8 cellular contexts compared by ENCODE assay signal in genomic region chr20:33444797-33445560, GRCh38. TPM values are rescaled to one million over a fixed set of nuclear protein-coding genes. Genes with fewer than 3 reads are reported as not detected.
DNase-seq lines count a peak whose midpoint lies in the region; ATAC-seq and TF ChIP-seq lines count a peak whose summit lies in the region.

No MANE protein-coding gene starts in this region.

- peak overlapping the region; percentile 85 for H3K4me3 Mint-ChIP-seq in activated T-cell treated with anti-CD3 and anti-CD28 coated beads, Interleukin-2, amount 50 U/mL, for 24 hours
- H3K4me3 Mint-ChIP-seq in stimulated activated naive B cell treated with anti-CD40 and anti-IgM and Interleukin-4, amounts not matched to agents 10 μg/mL and 1 μg/mL and 100 μg/mL, for 72 hours: peak overlapping the region; percentile 93 to 96

- H3K27ac ChIP-seq in BLaER1 (peak overlapping the region; percentile 35; the same call in 1 of the 2 replicates), IMR-90 (ENCODE audit: insufficient read depth, low read length) (no peak overlapping the region), left ventricle myocardium inferior (replicated peaks) (peak overlapping the region; percentile 91)

- WGBS in IMR-90 (ENCODE audit: extremely low coverage in 2 of 2, insufficient read length in 1 of 2), 2 experiments: no CpG with 5 or more reads among the region's 4 CpGs

- in situ Hi-C loops in IMR-90 (cut with MboI; ENCODE audit: low sequenced_read_pairs): no loop called here

- no peak overlapping the region; the same call in 1 of the 2 replicates for H3K23ac ChIP-seq in IMR-90 (ENCODE audit: low read depth, low read length)

- POLR2A ChIA-PET in IMR-90 (lab: Charles Lee; ENCODE audit: unreplicated experiment): interaction anchor here (0.7 kb wide), 1 partner anchor 173 kb away, joined by 14 read pairs; no protein-coding TSS in a partner anchor

- dilution Hi-C loops in IMR-90 (cut with HindIII; ENCODE audit: low sequenced_read_pairs, unreplicated experiment): no loop called here

- H2AK5ac ChIP-seq in IMR-90 (ENCODE audit: low read depth, low read length): no peak overlapping the region

- CTCF ChIA-PET in IMR-90 (lab: Yijun Ruan, JAX): interaction anchor here (0.6 to 1.0 kb wide), 2 partner anchors 12 to 706 kb away, joined by 3 to 7 read pairs; no protein-coding TSS in a partner anchor

- no peak overlapping the region for H4K91ac ChIP-seq in IMR-90 (ENCODE audit: insufficient read depth, low read depth, low read length)

- no peaks in the 10 kb centered on the region for H3K27me3 Mint-ChIP-seq in activated T-cell treated with anti-CD3 and anti-CD28 coated beads, Interleukin-2, amount 50 U/mL, for 24 hours
- no peaks in the 10 kb centered on the region for H3K27me3 Mint-ChIP-seq in stimulated activated naive B cell treated with anti-CD40 and anti-IgM and Interleukin-4, amounts not matched to agents 10 μg/mL and 1 μg/mL and 100 μg/mL, for 72 hours

- H3K4ac ChIP-seq in IMR-90 (ENCODE audit: low read depth, low read length): no peak overlapping the region

- H3K27me3 ChIP-seq in BLaER1: no peaks in the 10 kb centered on the region
- no peaks in the 10 kb centered on the region for H3K27me3 ChIP-seq in IMR-90 (ENCODE audit: control insufficient read depth, insufficient read depth, low read length)
- H3K27me3 ChIP-seq in left ventricle myocardium inferior (ENCODE audit: low read depth): no peaks in the 10 kb centered on the region

- peaks cover 18% of the 10 kb centered on the region for H3K4me1 Mint-ChIP-seq in activated T-cell treated with anti-CD3 and anti-CD28 coated beads, Interleukin-2, amount 50 U/mL, for 24 hours (ENCODE audit: low read depth)
- peaks cover 26 to 30% of the 10 kb centered on the region in 2 donors for H3K4me1 Mint-ChIP-seq in stimulated activated naive B cell treated with anti-CD40 and anti-IgM and Interleukin-4, amounts not matched to agents 10 μg/mL and 1 μg/mL and 100 μg/mL, for 72 hours

- peak; percentile 9; the same call in 1 of the 2 replicates for TF ChIP-seq CTCF in IMR-90 (conservative IDR thresholded peaks at IDR 0.05; ENCODE audit: low read depth, low read length)
- peak; percentile 61 for TF ChIP-seq CTCF in left ventricle myocardium inferior (IDR thresholded peaks at IDR 0.05; ENCODE audit: borderline replicate concordance)

- no peaks in the 10 kb centered on the region for H4K20me1 ChIP-seq in BLaER1
- H4K20me1 ChIP-seq in IMR-90 (ENCODE audit: insufficient read depth, low read length): 0 out of 2 replicates have a peak, but pooled peaks cover 3% of the 10 kb centered on the region

- peak overlapping the region; percentile 40; the same call in 1 of the 2 replicates for H3K9ac ChIP-seq in BLaER1
- H3K9ac ChIP-seq in IMR-90 (ENCODE audit: low read depth, low read length): no peak overlapping the region

- peak overlapping the region; percentile 89 for H3K4me3 ChIP-seq in BLaER1
- H3K4me3 ChIP-seq in IMR-90 (ENCODE audit: insufficient read depth, low read depth, low read length): peak overlapping the region; percentile 93; the same call in 1 of the 2 replicates
- H3K4me3 ChIP-seq in left ventricle myocardium inferior: peak overlapping the region; percentile 77

- no peaks in the 10 kb centered on the region for H3K36me3 Mint-ChIP-seq in activated T-cell treated with anti-CD3 and anti-CD28 coated beads, Interleukin-2, amount 50 U/mL, for 24 hours (ENCODE audit: low read depth)
- H3K36me3 Mint-ChIP-seq in stimulated activated naive B cell treated with anti-CD40 and anti-IgM and Interleukin-4, amounts not matched to agents 10 μg/mL and 1 μg/mL and 100 μg/mL, for 72 hours: no peaks in the 10 kb centered on the region

- peak overlapping the region; percentile 84 for H3K27ac Mint-ChIP-seq in activated T-cell treated with anti-CD3 and anti-CD28 coated beads, Interleukin-2, amount 50 U/mL, for 24 hours
- no peak overlapping the region for H3K27ac Mint-ChIP-seq in stimulated activated naive B cell treated with anti-CD40 and anti-IgM and Interleukin-4, amounts not matched to agents 10 μg/mL and 1 μg/mL and 100 μg/mL, for 72 hours

- H3K9me3 ChIP-seq in BLaER1 (peaks cover 13% of the 10 kb centered on the region), IMR-90 (ENCODE audit: control insufficient read depth, insufficient read depth, low read length) (0 out of 2 replicates have a peak, but pooled peaks cover 1% of the 10 kb centered on the region), left ventricle myocardium inferior (replicated peaks) (no peaks in the 10 kb centered on the region)

- no peak overlapping the region for H3K14ac ChIP-seq in IMR-90 (replicated peaks; ENCODE audit: low read depth, low read length)

- no peaks in the 10 kb centered on the region for H3K36me3 ChIP-seq in BLaER1
- H3K36me3 ChIP-seq in IMR-90 (ENCODE audit: control insufficient read depth, insufficient read depth, low read length): no peaks in the 10 kb centered on the region
- no peaks in the 10 kb centered on the region for H3K36me3 ChIP-seq in left ventricle myocardium inferior

- H4K8ac ChIP-seq in IMR-90 (ENCODE audit: low read depth in 2 of 2, low read length in 2 of 2): peak overlapping the region in 1 of 2 experiments; percentile 17; a peak in 1 of 4 replicates

- no peak for ATAC-seq in IMR-90 (ENCODE audit: low read depth)
- peak; percentile 41 to 42 for ATAC-seq in stimulated activated naive B cell treated with anti-CD40 and anti-IgM and Interleukin-4, amounts not matched to agents 10 μg/mL and 1 μg/mL and 100 μg/mL, for 72 hours (replicated peaks)
- no peak for ATAC-seq in HG03280 (IDR thresholded peaks at IDR 0.05; ENCODE audit: unreplicated experiment)

- peaks cover 4 to 14% of the 10 kb centered on the region in 2 experiments; a peak in 2 of 4 replicates for H3K79me1 ChIP-seq in IMR-90 (ENCODE audit: low read depth in 1 of 2, low read length in 2 of 2)

- no peak overlapping the region for H2BK5ac ChIP-seq in IMR-90 (ENCODE audit: low read depth, low read length, poor library complexity, severe bottlenecking)

- H3K4me2 ChIP-seq in BLaER1: peak overlapping the region; percentile 92
- H3K4me2 ChIP-seq in IMR-90 (ENCODE audit: low read depth, low read length): peak overlapping the region; percentile 99

- peak overlapping the region; percentile 75 for H2AFZ ChIP-seq in IMR-90 (replicated peaks; ENCODE audit: low read length, poor library complexity)

- H3K4me1 ChIP-seq in BLaER1 (peaks cover 67% of the 10 kb centered on the region), IMR-90 (ENCODE audit: control insufficient read depth, insufficient read depth, low read length) (peaks cover 4% of the 10 kb centered on the region; the same call in 1 of the 2 replicates), left ventricle myocardium inferior (peaks cover 42% of the 10 kb centered on the region)

- H3K18ac ChIP-seq in IMR-90 (ENCODE audit: low read depth, low read length): no peak overlapping the region

- no TSS peak for BruUV-seq in IMR-90 (replicated peaks; lab: Mats Ljungman, UMichigan)

- no peak overlapping the region for H3K56ac ChIP-seq in IMR-90 (ENCODE audit: extremely low read depth, insufficient read depth, low read length)

- intact Hi-C loops in IMR-90 (cut with micrococcal nuclease): no loop called here
- intact Hi-C loops in left ventricle myocardium inferior (cut with micrococcal nuclease): no loop called here

- no peak overlapping the region for H4K5ac ChIP-seq in IMR-90 (ENCODE audit: low read depth, low read length)

- no peak overlapping the region for H2BK15ac ChIP-seq in IMR-90 (ENCODE audit: low read depth, low read length)

- 0 out of 2 replicates have a peak, but pooled peaks have one; percentile 8 for TF ChIP-seq RAD21 in IMR-90 (IDR thresholded peaks at IDR 0.05; ENCODE audit: low read length)

- DNase-seq in IMR-90: no peak
- DNase-seq in activated T-cell treated with anti-CD3 and anti-CD28 coated beads, Interleukin-2, amount 50 U/mL, for 24 hours: peak; percentile 34
- DNase-seq in left ventricle myocardium inferior: peak; percentile 31
- no peak for DNase-seq in stimulated activated naive B cell treated with anti-CD40 and anti-IgM and Interleukin-4, amounts not matched to agents 10 μg/mL and 1 μg/mL and 100 μg/mL, for 72 hours
- no peak for DNase-seq in AG08396 (ENCODE audit: low spot score)
- no peak for DNase-seq in NOMO-1 treated with DMSO at 0.1 percent for 48 hours (lab: John Stamatoyannopoulos, UW; ENCODE audit: unreplicated experiment)

- H2BK120ac ChIP-seq in IMR-90 (ENCODE audit: low read depth, low read length): no peak overlapping the region

- H2BK20ac ChIP-seq in IMR-90 (ENCODE audit: low read depth, low read length): no peak overlapping the region

- no peaks in the 10 kb centered on the region; the same call in 1 of the 2 replicates for H3K9me1 ChIP-seq in IMR-90 (ENCODE audit: insufficient read depth, low read length)

- H3K9me3 Mint-ChIP-seq in activated T-cell treated with anti-CD3 and anti-CD28 coated beads, Interleukin-2, amount 50 U/mL, for 24 hours: no peaks in the 10 kb centered on the region
- peaks cover 0 to 2% of the 10 kb centered on the region in 2 donors for H3K9me3 Mint-ChIP-seq in stimulated activated naive B cell treated with anti-CD40 and anti-IgM and Interleukin-4, amounts not matched to agents 10 μg/mL and 1 μg/mL and 100 μg/mL, for 72 hours

- peak overlapping the region; percentile 12 for H2AK9ac ChIP-seq in IMR-90 (replicated peaks; ENCODE audit: low read depth, low read length, poor library complexity)

- TF ChIP-seq POLR2A in IMR-90 (IDR thresholded peaks at IDR 0.05; ENCODE audit: low read depth, low read length): no peak

TF ChIP-seq in IMR-90, 13 proteins besides CTCF, POLR2A, EP300 and RAD21 (continues in another document):
- TF ChIP-seq BHLHE40 (IDR thresholded peaks at IDR 0.05; ENCODE audit: low read depth, low read length) (no peak), NFE2L2 (IDR thresholded peaks at IDR 0.05; ENCODE audit: low read depth, low read length) (no peak), FOS (IDR thresholded peaks at IDR 0.05; ENCODE audit: low read depth, low read length) (no peak), MXI1 (IDR thresholded peaks at IDR 0.05; ENCODE audit: borderline replicate concordance, low read depth, low read length) (no peak), RCOR1 (IDR thresholded peaks at IDR 0.05; ENCODE audit: insufficient replicate concordance, low read length) (no peak)

RNA-seq across cellular contexts. Expression of gene SNTA1, which starts 1.4 kb away (rescaled TPM):
- total RNA-seq in IMR-90 (2012; rRNA removed) (13.3 and 15.4 TPM in 2 replicates), left ventricle myocardium inferior (202 TPM)
- polyA plus RNA-seq in IMR-90 (2012; rRNA removed): 10.6 and 12.1 TPM in 2 replicates
- polyA plus RNA-seq in IMR-90 (2012; cell fraction: cytosol; rRNA removed): 9.5 and 14.6 TPM in 2 replicates
- polyA plus RNA-seq in IMR-90 (2012; cell fraction: nucleus; rRNA removed; ENCODE audit: low replicate concordance): 5.9 and 10.1 TPM in 2 replicates

RNA-seq across cellular contexts. Expression of gene CDK5RAP1, which starts 43.7 kb away (rescaled TPM):
- total RNA-seq in IMR-90 (2012; rRNA removed) (22.2 and 28.1 TPM in 2 replicates), left ventricle myocardium inferior (19.9 TPM)
- 21.7 and 23.9 TPM in 2 replicates for polyA plus RNA-seq in IMR-90 (2012; rRNA removed)
- polyA plus RNA-seq in IMR-90 (2012; cell fraction: cytosol; rRNA removed): 12.6 and 19.7 TPM in 2 replicates
- polyA plus RNA-seq in IMR-90 (2012; cell fraction: nucleus; rRNA removed; ENCODE audit: low replicate concordance): 28.7 and 68.1 TPM in 2 replicates

RNA-seq across cellular contexts. Expression of gene CBFA2T2, which starts 44.9 kb away (rescaled TPM):
- total RNA-seq in IMR-90 (2012; rRNA removed): 3.3 and 3.8 TPM in 2 replicates
- 6.2 and 6.3 TPM in 2 replicates for polyA plus RNA-seq in IMR-90 (2012; rRNA removed)
- polyA plus RNA-seq in IMR-90 (2012; cell fraction: cytosol; rRNA removed): 4.9 and 6.7 TPM in 2 replicates
- polyA plus RNA-seq in IMR-90 (2012; cell fraction: nucleus; rRNA removed; ENCODE audit: low replicate concordance): 25.6 and 26.9 TPM in 2 replicates
- total RNA-seq in left ventricle myocardium inferior: 10.7 TPM

Comparison
In these comparisons a context has a peak if more than half of its experiments do, and no peak if none do; other contexts are left out.
1. ATAC-seq: peak in stimulated activated naive B cell treated with anti-CD40 and anti-IgM and Interleukin-4, amounts not matched to agents 10 μg/mL and 1 μg/mL and 100 μg/mL, for 72 hours (2 of 2); none in IMR-90 (single experiment) and HG03280 (single experiment).
2. DNase-seq: peak in activated T-cell treated with anti-CD3 and anti-CD28 coated beads, Interleukin-2, amount 50 U/mL, for 24 hours (single experiment) and left ventricle myocardium inferior (single experiment); none in IMR-90 (single experiment), stimulated activated naive B cell treated with anti-CD40 and anti-IgM and Interleukin-4, amounts not matched to agents 10 μg/mL and 1 μg/mL and 100 μg/mL, for 72 hours (single experiment), AG08396 (single experiment) and NOMO-1 treated with DMSO at 0.1 percent for 48 hours (single experiment).
3. RNA of gene SNTA1, which starts 1.4 kb away (total RNA-seq): 202 TPM in left ventricle myocardium inferior (single experiment); 13.3 to 15.4 TPM in IMR-90; every median in the first group is over 10 times any median in the second.
4. Peak in every context shown above with its lines, with median percentiles within 50 percentile points of each other: H3K4me3 ChIP-seq.